ENCODE assay signal across 2 cellular contexts in genomic region chr4:32858971-32859370, GRCh38.
TF ChIP-seq lines count a peak whose summit lies in the region.

No MANE protein-coding gene starts in this region.

TF ChIP-seq in IMR-90, 13 proteins besides CTCF, POLR2A, EP300 and RAD21:
- TF ChIP-seq MXI1 (IDR thresholded peaks at IDR 0.05; ENCODE audit: borderline replicate concordance, low read depth, low read length) (no peak), MAFK (IDR thresholded peaks at IDR 0.05; ENCODE audit: low read depth, low read length) (no peak), SMC3 (IDR thresholded peaks at IDR 0.05; ENCODE audit: low read depth, low read length) (no peak), BHLHE40 (IDR thresholded peaks at IDR 0.05; ENCODE audit: low read depth, low read length) (no peak), NFE2L2 (IDR thresholded peaks at IDR 0.05; ENCODE audit: low read depth, low read length) (no peak), CHD1 (IDR thresholded peaks at IDR 0.05; ENCODE audit: low read depth, low read length) (no peak), FOS (IDR thresholded peaks at IDR 0.05; ENCODE audit: low read depth, low read length) (no peak), RFX5 (IDR thresholded peaks at IDR 0.05; ENCODE audit: low read depth, low read length) (no peak)

TF ChIP-seq in SK-N-SH, 30 proteins besides CTCF, POLR2A, EP300 and RAD21:
- TF ChIP-seq POLR2AphosphoS5 (IDR thresholded peaks at IDR 0.05; ENCODE audit: low read depth, low read length), result no peak
- no peak for TF ChIP-seq MEF2A (IDR thresholded peaks at IDR 0.05; ENCODE audit: borderline replicate concordance, low read depth)
- TF ChIP-seq JUND (IDR thresholded peaks at IDR 0.05), result no peak
- no peak for TF ChIP-seq IRF3 (IDR thresholded peaks at IDR 0.05; ENCODE audit: low read depth, low read length)
- TF ChIP-seq SMC3 (IDR thresholded peaks at IDR 0.05; ENCODE audit: low read depth, low read length), result no peak
- TF ChIP-seq NFIC (IDR thresholded peaks at IDR 0.05; ENCODE audit: borderline replicate concordance), result no peak
- TF ChIP-seq RXRA (IDR thresholded peaks at IDR 0.05; ENCODE audit: borderline replicate concordance, low read depth), result no peak
- TF ChIP-seq USF1 (IDR thresholded peaks at IDR 0.05; ENCODE audit: borderline replicate concordance, low read depth), result no peak
- TF ChIP-seq EZH2phosphoT487 (IDR thresholded peaks at IDR 0.05; ENCODE audit: borderline replicate concordance, low read depth), result no peak
- no peak for TF ChIP-seq PBX3 (IDR thresholded peaks at IDR 0.05)
- no peak for TF ChIP-seq USF2 (IDR thresholded peaks at IDR 0.05; ENCODE audit: borderline replicate concordance, low read depth, low read length)
- no peak for TF ChIP-seq FOSL2 (IDR thresholded peaks at IDR 0.05; ENCODE audit: borderline replicate concordance, low read depth)
- no peak for TF ChIP-seq CHD2 (IDR thresholded peaks at IDR 0.05; ENCODE audit: low read length, partially characterized antibody)
